In genomic region chr13:113207890-113208423, GRCh38 we compare ENCODE assay signal across 8 cellular contexts. TPM values are rescaled to one million over a fixed set of nuclear protein-coding genes. Genes with fewer than 3 reads are reported as not detected.
A peak's percentile ranks its signal among the peaks of the same experiment; 100 is the strongest.
DNase-seq lines count a peak whose midpoint lies in the region; ATAC-seq, FAIRE-seq and TF ChIP-seq lines count a peak whose summit lies in the region.

No MANE protein-coding gene starts in this region.

- 0 to 1% (median 0%) methylated on average over 20 to 45 of the region's 45 CpGs for WGBS in stomach, 5 donors

- peaks cover 25% of the 10 kb centered on the region for H3K36me3 Mint-ChIP-seq in activated T-cell treated with anti-CD3 and anti-CD28 coated beads, Interleukin-2, amount 50 U/mL, for 4 hours (ENCODE audit: insufficient read depth)

- peaks cover 68% of the 10 kb centered on the region for H3K4me1 Mint-ChIP-seq in activated T-cell treated with anti-CD3 and anti-CD28 coated beads, Interleukin-2, amount 50 U/mL, for 4 hours (ENCODE audit: low read depth)

- H3K36me3 ChIP-seq in breast epithelium (no peaks in the 10 kb centered on the region), kidney (ENCODE audit: control insufficient read depth in 1 of 2, insufficient read depth in 2 of 2, low read length in 2 of 2) (no peaks in the 10 kb centered on the region), stomach (peaks cover 0 to 37% (median 22%) of the 10 kb centered on the region in 4 donors)

- H3K27me3 Mint-ChIP-seq in activated T-cell treated with anti-CD3 and anti-CD28 coated beads, Interleukin-2, amount 50 U/mL, for 4 hours (ENCODE audit: low read depth): no peaks in the 10 kb centered on the region

- FAIRE-seq in kidney (lab: Jason Lieb, UNC): no peak

- H3K9me3 ChIP-seq in breast epithelium: no peaks in the 10 kb centered on the region
- no peaks in the 10 kb centered on the region for H3K9me3 ChIP-seq in kidney (ENCODE audit: control insufficient read depth in 1 of 2, low read length in 2 of 2)
- no peaks in the 10 kb centered on the region for H3K9me3 ChIP-seq in stomach

- peak; percentile 1 to 4 for ATAC-seq in activated T-cell treated with anti-CD3 and anti-CD28 coated beads, Interleukin-2, amount 50 U/mL, for 4 hours
- ATAC-seq in HG02840 (IDR thresholded peaks at IDR 0.05; ENCODE audit: low FRiP score, unreplicated experiment) (peak; percentile 23), GM18520 (IDR thresholded peaks at IDR 0.05; ENCODE audit: unreplicated experiment) (no peak)

- TF ChIP-seq POLR2A in breast epithelium (IDR thresholded peaks at IDR 0.05): no peak
- TF ChIP-seq POLR2A in stomach (IDR thresholded peaks at IDR 0.05): no peak

- H3K4me1 ChIP-seq in breast epithelium (peaks cover 0 to 11% of the 10 kb centered on the region in 2 donors), kidney (ENCODE audit: control insufficient read depth in 1 of 2, insufficient read depth in 1 of 2, low read depth in 1 of 2, low read length in 2 of 2) (peaks cover 6 to 21% of the 10 kb centered on the region in 2 donors), stomach (peaks cover 49 to 81% (median 70%) of the 10 kb centered on the region in 4 donors)

- H3K4me3 ChIP-seq in breast epithelium (peak overlapping the region; percentile 88 to 98 (median 97)), kidney (ENCODE audit: low read length in 2 of 2) (peak overlapping the region; percentile 87 to 96), stomach (peak overlapping the region; percentile 89 to 98 (median 96))

- H3K9me3 Mint-ChIP-seq in activated T-cell treated with anti-CD3 and anti-CD28 coated beads, Interleukin-2, amount 50 U/mL, for 4 hours: no peaks in the 10 kb centered on the region

- no peak for DNase-seq in activated T-cell treated with anti-CD3 and anti-CD28 coated beads, Interleukin-2, amount 50 U/mL, for 4 hours
- DNase-seq in activated T-cell treated with anti-CD3 and anti-CD28 coated beads, Interleukin-2, amount 50 U/mL, for 1 hour: no peak
- DNase-seq in NCI-H69 (lab: John Stamatoyannopoulos, UW) (peak; percentile 81), breast epithelium (ENCODE audit: low spot score in 2 of 2) (no peak), kidney (no peak), stomach (no peak)

- H3K9ac ChIP-seq in kidney (ENCODE audit: low read length in 2 of 2): peak overlapping the region; percentile 77 to 86

- peak overlapping the region; percentile 96 to 98 for H3K27ac ChIP-seq in breast epithelium
- H3K27ac ChIP-seq in kidney (ENCODE audit: low read depth in 2 of 2, low read length in 2 of 2): peak overlapping the region; percentile 97 to 98
- peak overlapping the region; percentile 97 to 100 (median 100) for H3K27ac ChIP-seq in stomach

- no peak for TF ChIP-seq CTCF in breast epithelium (IDR thresholded peaks at IDR 0.05)
- TF ChIP-seq CTCF in kidney (IDR thresholded peaks at IDR 0.05; ENCODE audit: borderline replicate concordance, extremely low read depth, insufficient read depth): no peak
- no peak for TF ChIP-seq CTCF in stomach (IDR thresholded peaks at IDR 0.05)

- no peak for TF ChIP-seq EP300 in stomach (IDR thresholded peaks at IDR 0.05)

- no peaks in the 10 kb centered on the region for H3K27me3 ChIP-seq in breast epithelium
- no peaks in the 10 kb centered on the region for H3K27me3 ChIP-seq in stomach

- H3K4me3 Mint-ChIP-seq in activated T-cell treated with anti-CD3 and anti-CD28 coated beads, Interleukin-2, amount 50 U/mL, for 4 hours: peak overlapping the region; percentile 91

- intact Hi-C loops in breast epithelium (cut with DNase I; ENCODE audit: low total_unique reads) (no loop called here), kidney (cut with DNase I) (no loop called here), stomach (cut with DNase I; ENCODE audit: low total_unique reads) (no loop called here)

RNA-seq across cellular contexts. Expression of gene PCID2, which starts 0.5 kb away (rescaled TPM):
- 10 to 100 TPM; 63.3 to 68.1 (median 66.9) TPM for total RNA-seq in activated T-cell treated with anti-CD3 and anti-CD28 coated beads, Interleukin-2, amount 50 U/mL, for 4 hours
- 10 to 100 TPM; 50.2 to 79.2 (median 76.7) TPM for total RNA-seq in breast epithelium
- total RNA-seq in kidney: 34.9 TPM
- 22.9 TPM for polyA plus RNA-seq in kidney (ENCODE audit: insufficient read depth, low read depth, low replicate concordance)
- total RNA-seq in stomach: 10 to 100 TPM; 35.7 to 81.7 (median 44.3) TPM
- 10 to 100 TPM; 25.9 to 38.3 (median 32.3) TPM for polyA plus RNA-seq in stomach

RNA-seq across cellular contexts. Expression of gene CUL4A, which starts 1.5 kb away (rescaled TPM):
- total RNA-seq in activated T-cell treated with anti-CD3 and anti-CD28 coated beads, Interleukin-2, amount 50 U/mL, for 4 hours: 10 to 100 TPM; 85.5 to 89.8 (median 87.8) TPM
- total RNA-seq in breast epithelium (100 to 1,000 TPM; 108 to 145 (median 142) TPM), kidney (62.5 TPM), stomach (100 to 1,000 TPM; 107 to 153 (median 148) TPM)
- polyA plus RNA-seq in kidney (ENCODE audit: insufficient read depth, low read depth, low replicate concordance) (26.5 TPM), stomach (10 to 100 TPM; 24.4 to 31.0 (median 25.6) TPM)

RNA-seq across cellular contexts. Expression of gene PROZ, which starts 49.5 kb away (rescaled TPM):
- total RNA-seq in activated T-cell treated with anti-CD3 and anti-CD28 coated beads, Interleukin-2, amount 50 U/mL, for 4 hours: not detected
- total RNA-seq in breast epithelium (not detected), kidney (not detected), stomach (1 to 10 TPM in 1 of 5 donors, not detected in 4; 1.9 TPM)
- polyA plus RNA-seq in kidney (ENCODE audit: insufficient read depth, low read depth, low replicate concordance) (20.0 TPM), stomach (under 1 TPM in 1 of 3 donors, not detected in 2; 0.08 TPM)
